In genomic region chr11:86558219-86558618, GRCh38 we compare ENCODE assay signal across 14 cellular contexts.
DNase-seq lines count a peak whose midpoint lies in the region; ATAC-seq and TF ChIP-seq lines count a peak whose summit lies in the region.
"Had no signal": no experiment of that assay in that cellular context is flagged by ENCODE, and none has a peak within 500 bp of the region (broad histone marks: within the 10 kb centered on the region; RNA-seq: fewer than 3 reads in every experiment).

No MANE protein-coding gene starts in this region.

- no peaks in the 10 kb centered on the region for H3K27me3 Mint-ChIP-seq in effector memory CD8-positive, alpha-beta T cell
- H3K27me3 Mint-ChIP-seq: activated CD4-positive, alpha-beta T cell treated with anti-CD3 and anti-CD28 coated beads, Interleukin-2, amount 10 ng/mL, durations not matched to agents 7 days and 5 days had no signal

- H3K4me3 ChIP-seq in AG10803 (ENCODE audit: low read length) = no peak overlapping the region
- H3K4me3 ChIP-seq in breast epithelium = no peak overlapping the region
- H3K4me3 ChIP-seq in left ventricle myocardium inferior = no peak overlapping the region
- no peak overlapping the region for H3K4me3 ChIP-seq in sigmoid colon
- no peak overlapping the region for H3K4me3 ChIP-seq in effector memory CD4-positive, alpha-beta T cell (ENCODE audit: insufficient read depth, low read depth, low read length, poor library complexity, severe bottlenecking)
- H3K4me3 ChIP-seq: smooth muscle cell had no signal

- no peaks in the 10 kb centered on the region for H3K4me1 Mint-ChIP-seq in effector memory CD8-positive, alpha-beta T cell (ENCODE audit: low read depth in 2 of 2)
- H3K4me1 Mint-ChIP-seq: activated CD4-positive, alpha-beta T cell treated with anti-CD3 and anti-CD28 coated beads, Interleukin-2, amount 10 ng/mL, durations not matched to agents 7 days and 5 days; naive thymus-derived CD8-positive, alpha-beta T cell had no signal

- H3K4me1 ChIP-seq in breast epithelium (no peaks in the 10 kb centered on the region), left ventricle myocardium inferior (peaks cover 41% of the 10 kb centered on the region), sigmoid colon (peaks cover 0 to 11% (median 8%) of the 10 kb centered on the region in 4 donors)
- no peaks in the 10 kb centered on the region for H3K4me1 ChIP-seq in effector memory CD4-positive, alpha-beta T cell (ENCODE audit: control insufficient read depth, insufficient read depth, low read length, poor library complexity, severe bottlenecking)

- H3K36me3 Mint-ChIP-seq in effector memory CD8-positive, alpha-beta T cell (ENCODE audit: insufficient read depth) = no peaks in the 10 kb centered on the region

- no peaks in the 10 kb centered on the region for H3K27me3 ChIP-seq in breast epithelium
- no peaks in the 10 kb centered on the region for H3K27me3 ChIP-seq in left ventricle myocardium inferior (ENCODE audit: low read depth)
- H3K27me3 ChIP-seq in sigmoid colon = no peaks in the 10 kb centered on the region
- H3K27me3 ChIP-seq in effector memory CD4-positive, alpha-beta T cell (replicated peaks; ENCODE audit: control insufficient read depth, insufficient read depth, low read length, poor library complexity, severe bottlenecking) = no peaks in the 10 kb centered on the region

- WGBS in sigmoid colon, 2 donors = 29 to 49% methylated on average over 2 of the region's 2 CpGs

- H3K9me3 Mint-ChIP-seq in effector memory CD8-positive, alpha-beta T cell = peaks cover 0 to under 1% of the 10 kb centered on the region in 2 donors

- intact Hi-C loops in breast epithelium (cut with DNase I; ENCODE audit: low total_unique reads) = no loop called here
- intact Hi-C loops in left ventricle myocardium inferior (cut with micrococcal nuclease) = no loop called here
- intact Hi-C loops in sigmoid colon (cut with DNase I) = no loop called here

- H3K27ac Mint-ChIP-seq in effector memory CD8-positive, alpha-beta T cell = no peak overlapping the region
- H3K27ac Mint-ChIP-seq: activated CD4-positive, alpha-beta T cell treated with anti-CD3 and anti-CD28 coated beads, Interleukin-2, amount 10 ng/mL, durations not matched to agents 7 days and 5 days; activated T-helper 1 cell treated with anti-CD3 and anti-CD28 coated beads, Interleukin-12 subunit alpha, Interleukin-12 subunit beta, Interleukin-2, Interleukin-4 antibody, amounts not matched to agents 30 ng/mL and 10 ng/mL and 1 ng/mL, durations not matched to agents 14 hours and 24 hours and 36 hours; naive thymus-derived CD8-positive, alpha-beta T cell had no signal

- no peaks in the 10 kb centered on the region for H3K36me3 ChIP-seq in breast epithelium
- no peaks in the 10 kb centered on the region for H3K36me3 ChIP-seq in left ventricle myocardium inferior
- peaks cover 0 to 3% (median 0%) of the 10 kb centered on the region in 4 donors for H3K36me3 ChIP-seq in sigmoid colon
- no peaks in the 10 kb centered on the region for H3K36me3 ChIP-seq in effector memory CD4-positive, alpha-beta T cell (ENCODE audit: control insufficient read depth, insufficient read depth, low read length)

- H3K27ac ChIP-seq in breast epithelium = peak overlapping the region; percentile 59 to 76
- H3K27ac ChIP-seq in left ventricle myocardium inferior (replicated peaks) = peak overlapping the region; percentile 88
- peak overlapping the region in 3 of 4 donors; percentile 20 to 68 (median 61) for H3K27ac ChIP-seq in sigmoid colon
- no peak overlapping the region for H3K27ac ChIP-seq in effector memory CD4-positive, alpha-beta T cell (ENCODE audit: insufficient read depth, low read length, poor library complexity, severe bottlenecking)

- TF ChIP-seq POLR2A in breast epithelium (IDR thresholded peaks at IDR 0.05) (no peak), sigmoid colon (IDR thresholded peaks at IDR 0.05) (no peak)

- DNase-seq in AG10803 (ENCODE audit: low read depth) = peak; percentile 51
- no peak for DNase-seq in breast epithelium (ENCODE audit: low spot score in 2 of 2)
- no peak for DNase-seq in left ventricle myocardium inferior
- no peak for DNase-seq in sigmoid colon
- no peak for DNase-seq in HT-29 (ENCODE audit: low spot score)
- DNase-seq in effector memory CD4-positive, alpha-beta T cell = no peak
- DNase-seq in effector memory CD8-positive, alpha-beta T cell = no peak
- DNase-seq: activated CD4-positive, alpha-beta T cell treated with anti-CD3 and anti-CD28 coated beads, Interleukin-2, amount 10 ng/mL, durations not matched to agents 7 days and 5 days; DMS53; naive thymus-derived CD8-positive, alpha-beta T cell; PC-3 had no signal

- H3K9me3 ChIP-seq in breast epithelium (no peaks in the 10 kb centered on the region), left ventricle myocardium inferior (replicated peaks) (no peaks in the 10 kb centered on the region), sigmoid colon (no peaks in the 10 kb centered on the region)
- no peaks in the 10 kb centered on the region for H3K9me3 ChIP-seq in effector memory CD4-positive, alpha-beta T cell (ENCODE audit: control insufficient read depth, low read length)

- no peak for TF ChIP-seq CTCF in AG10803 (conservative IDR thresholded peaks at IDR 0.05; ENCODE audit: low read length)
- TF ChIP-seq CTCF in breast epithelium (IDR thresholded peaks at IDR 0.05) = no peak
- TF ChIP-seq CTCF in left ventricle myocardium inferior (IDR thresholded peaks at IDR 0.05; ENCODE audit: borderline replicate concordance) = no peak
- TF ChIP-seq CTCF in sigmoid colon (IDR thresholded peaks at IDR 0.05) = no peak

- no peak overlapping the region for H3K4me3 Mint-ChIP-seq in effector memory CD8-positive, alpha-beta T cell
- H3K4me3 Mint-ChIP-seq: activated CD4-positive, alpha-beta T cell treated with anti-CD3 and anti-CD28 coated beads, Interleukin-2, amount 10 ng/mL, durations not matched to agents 7 days and 5 days; activated T-helper 1 cell treated with anti-CD3 and anti-CD28 coated beads, Interleukin-12 subunit alpha, Interleukin-12 subunit beta, Interleukin-2, Interleukin-4 antibody, amounts not matched to agents 30 ng/mL and 10 ng/mL and 1 ng/mL, durations not matched to agents 14 hours and 24 hours and 36 hours; naive thymus-derived CD8-positive, alpha-beta T cell had no signal

- ATAC-seq in HG03565 (IDR thresholded peaks at IDR 0.05; ENCODE audit: unreplicated experiment) = no peak
- no peak for ATAC-seq in effector memory CD8-positive, alpha-beta T cell (replicated peaks)
- ATAC-seq: naive thymus-derived CD8-positive, alpha-beta T cell; PC-3 had no signal

- no peak for TF ChIP-seq EP300 in sigmoid colon (IDR thresholded peaks at IDR 0.05)
